In genomic region chr14:101733211-101733610, GRCh38 we compare ENCODE assay signal across 14 cellular contexts. TPM values are rescaled to one million over a fixed set of nuclear protein-coding genes. Genes with fewer than 3 reads are reported as not detected.
A peak's percentile ranks its signal among the peaks of the same experiment; 100 is the strongest.
DNase-seq lines count a peak whose midpoint lies in the region; ATAC-seq and TF ChIP-seq lines count a peak whose summit lies in the region.
"Had no signal": no experiment of that assay in that cellular context is flagged by ENCODE, and none has a peak within 500 bp of the region (broad histone marks: within the 10 kb centered on the region; RNA-seq: fewer than 3 reads in every experiment).

No MANE protein-coding gene starts in this region.

- intact Hi-C loops in activated CD8-positive, alpha-beta T cell treated with anti-CD3 and anti-CD28 coated beads for 36 hours (cut with micrococcal nuclease) = no loop called here
- intact Hi-C loops in Calu3 (cut with micrococcal nuclease; ENCODE audit: unreplicated experiment) = no loop called here

- H3K27ac ChIP-seq in CD4-positive, CD25-positive, alpha-beta regulatory T cell (ENCODE audit: insufficient read depth, low read length, poor library complexity, severe bottlenecking) = no peak overlapping the region
- no peak overlapping the region for H3K27ac ChIP-seq in caudate nucleus (ENCODE audit: low read depth, low read length)
- H3K27ac ChIP-seq: sigmoid colon had no signal

- H3K4me1 ChIP-seq in CD4-positive, CD25-positive, alpha-beta regulatory T cell (ENCODE audit: control insufficient read depth, insufficient read depth, low read length, poor library complexity, severe bottlenecking) = peaks cover 34% of the 10 kb centered on the region

- POLR2A ChIA-PET in activated CD8-positive, alpha-beta T cell treated with anti-CD3 and anti-CD28 coated beads for 36 hours (lab: Charles Lee) = interaction anchor here (1.5 kb wide), 1 partner anchor 27 kb away, joined by 4 read pairs; no protein-coding TSS in a partner anchor

- no peak for DNase-seq in CD4-positive, CD25-positive, alpha-beta regulatory T cell
- DNase-seq in HT1080 (ENCODE audit: low read depth) (peak; percentile 87), fibroblast of villous mesenchyme (ENCODE audit: low read depth) (peak; percentile 16), superior temporal gyrus (ENCODE audit: extremely low spot score) (no peak), caudate nucleus (lab: John Stamatoyannopoulos, UW) (no peak), NCI-H345 (lab: John Stamatoyannopoulos, UW) (no peak), Calu3 (no peak)
- no peak for DNase-seq in activated CD8-positive, alpha-beta T cell treated with anti-CD3 and anti-CD28 coated beads for 36 hours
- DNase-seq: activated gamma-delta T cell; COR-L47; effector memory CD8-positive, alpha-beta T cell; mucosa of descending colon; NCI-H146; sigmoid colon had no signal

- H3K4me3 ChIP-seq in CD4-positive, CD25-positive, alpha-beta regulatory T cell (ENCODE audit: low read depth, low read length) = no peak overlapping the region
- no peak overlapping the region for H3K4me3 ChIP-seq in fibroblast of villous mesenchyme (ENCODE audit: low read depth, low read length)
- H3K4me3 ChIP-seq: mucosa of descending colon, sigmoid colon had no signal

- peak overlapping the region in 1 of 4 donors; percentile 37 for H3K4me3 Mint-ChIP-seq in CD4-positive, CD25-positive, alpha-beta regulatory T cell
- H3K4me3 Mint-ChIP-seq in activated CD8-positive, alpha-beta T cell treated with anti-CD3 and anti-CD28 coated beads for 36 hours = no peak overlapping the region
- no peak overlapping the region for H3K4me3 Mint-ChIP-seq in Calu3 (ENCODE audit: low read depth, unreplicated experiment)
- H3K4me3 Mint-ChIP-seq: effector memory CD8-positive, alpha-beta T cell had no signal

- CTCF ChIA-PET in activated CD8-positive, alpha-beta T cell treated with anti-CD3 and anti-CD28 coated beads for 36 hours (lab: Charles Lee) = no interaction called here
- CTCF ChIA-PET in Calu3 (lab: Charles Lee) = interaction anchor here (0.7 kb wide), 1 partner anchor 128 kb away, joined by 3 read pairs; no protein-coding TSS in a partner anchor

- TF ChIP-seq CTCF in activated CD8-positive, alpha-beta T cell treated with anti-CD3 and anti-CD28 coated beads for 36 hours (IDR thresholded peaks at IDR 0.05) = no peak
- no peak for TF ChIP-seq CTCF in fibroblast of villous mesenchyme (IDR thresholded peaks at IDR 0.05; ENCODE audit: insufficient read depth, low read depth, low read length)
- no peak for TF ChIP-seq CTCF in Calu3 (IDR thresholded peaks at IDR 0.05; ENCODE audit: unreplicated experiment)

- no peaks in the 10 kb centered on the region for H3K9me3 ChIP-seq in CD4-positive, CD25-positive, alpha-beta regulatory T cell (ENCODE audit: control insufficient read depth in 2 of 2, low read length in 2 of 2)
- H3K9me3 ChIP-seq: mucosa of descending colon, sigmoid colon had no signal

- peaks cover 0 to 2% (median 0%) of the 10 kb centered on the region in 7 donors for H3K9me3 Mint-ChIP-seq in CD4-positive, CD25-positive, alpha-beta regulatory T cell
- peaks cover 10% of the 10 kb centered on the region for H3K9me3 Mint-ChIP-seq in activated CD8-positive, alpha-beta T cell treated with anti-CD3 and anti-CD28 coated beads for 36 hours
- H3K9me3 Mint-ChIP-seq in Calu3 (ENCODE audit: low read depth, unreplicated experiment) = peaks cover 3% of the 10 kb centered on the region

- H3K27me3 ChIP-seq in CD4-positive, CD25-positive, alpha-beta regulatory T cell (ENCODE audit: control insufficient read depth, insufficient read depth, low read length) = no peaks in the 10 kb centered on the region

- no peaks in the 10 kb centered on the region for H3K27me3 Mint-ChIP-seq in CD4-positive, CD25-positive, alpha-beta regulatory T cell
- no peaks in the 10 kb centered on the region for H3K27me3 Mint-ChIP-seq in activated CD8-positive, alpha-beta T cell treated with anti-CD3 and anti-CD28 coated beads for 36 hours
- H3K27me3 Mint-ChIP-seq in Calu3 (ENCODE audit: unreplicated experiment) = no peaks in the 10 kb centered on the region
- H3K27me3 Mint-ChIP-seq: effector memory CD8-positive, alpha-beta T cell had no signal

- no peaks in the 10 kb centered on the region for H3K36me3 ChIP-seq in CD4-positive, CD25-positive, alpha-beta regulatory T cell (ENCODE audit: control insufficient read depth, insufficient read depth, low read length)
- H3K36me3 ChIP-seq: sigmoid colon had no signal

- BruUV-seq in Calu3 (replicated peaks; lab: Mats Ljungman, UMichigan) = no TSS peak

- peaks cover 4% of the 10 kb centered on the region for H3K36me3 Mint-ChIP-seq in CD4-positive, CD25-positive, alpha-beta regulatory T cell
- peaks cover 11% of the 10 kb centered on the region for H3K36me3 Mint-ChIP-seq in activated CD8-positive, alpha-beta T cell treated with anti-CD3 and anti-CD28 coated beads for 36 hours (ENCODE audit: low read depth)
- peaks cover 24% of the 10 kb centered on the region for H3K36me3 Mint-ChIP-seq in Calu3 (ENCODE audit: insufficient read depth, unreplicated experiment)

- H3K27ac Mint-ChIP-seq in CD4-positive, CD25-positive, alpha-beta regulatory T cell = peak overlapping the region; percentile 73 to 98 (median 77)
- H3K27ac Mint-ChIP-seq in activated CD8-positive, alpha-beta T cell treated with anti-CD3 and anti-CD28 coated beads for 36 hours = peak overlapping the region; percentile 11
- H3K27ac Mint-ChIP-seq in Calu3 (ENCODE audit: unreplicated experiment) = no peak overlapping the region

- peaks cover 15 to 64% (median 32%) of the 10 kb centered on the region in 4 donors for H3K4me1 Mint-ChIP-seq in CD4-positive, CD25-positive, alpha-beta regulatory T cell
- peaks cover 54% of the 10 kb centered on the region for H3K4me1 Mint-ChIP-seq in activated CD8-positive, alpha-beta T cell treated with anti-CD3 and anti-CD28 coated beads for 36 hours (ENCODE audit: low read depth)
- peaks cover 17% of the 10 kb centered on the region for H3K4me1 Mint-ChIP-seq in Calu3 (ENCODE audit: low read depth, unreplicated experiment)

- no peak for ATAC-seq in CD4-positive, CD25-positive, alpha-beta regulatory T cell (ENCODE audit: low read depth in 2 of 2)
- no peak for ATAC-seq in activated CD8-positive, alpha-beta T cell treated with anti-CD3 and anti-CD28 coated beads for 36 hours
- ATAC-seq: effector memory CD8-positive, alpha-beta T cell; mucosa of descending colon had no signal

RNA-seq across cellular contexts. Expression of gene PPP2R5C, which starts 28.3 kb away (rescaled TPM):
- total RNA-seq in CD4-positive, CD25-positive, alpha-beta regulatory T cell = 650 TPM
- polyA plus RNA-seq in CD4-positive, CD25-positive, alpha-beta regulatory T cell = 100 to 1,000 TPM; 244 to 294 (median 270) TPM
- total RNA-seq in HT1080 (2014; rRNA removed; shearing (Covaris generic)) = 89.3 and 93.2 TPM in 2 replicates
- polyA plus RNA-seq in HT1080 (2015; cell fraction: cytosol; rRNA removed) = 109 and 133 TPM in 2 replicates
- 81.7 and 92.3 TPM in 2 replicates for polyA plus RNA-seq in HT1080 (2015; cell fraction: nucleus; rRNA removed)
- 100 to 1,000 TPM; 238 to 242 TPM for total RNA-seq in activated CD8-positive, alpha-beta T cell treated with anti-CD3 and anti-CD28 coated beads for 36 hours
- total RNA-seq in fibroblast of villous mesenchyme = 87.3 and 114 TPM in 2 replicates
- total RNA-seq in Calu3 (2022) = 108 and 120 TPM in 2 replicates

Comparison
In these comparisons a context has a peak if more than half of its experiments do, and no peak if none do; other contexts are left out.
1. DNase-seq: peak in HT1080 (single experiment) and fibroblast of villous mesenchyme (single experiment); none in CD4-positive, CD25-positive, alpha-beta regulatory T cell (0 of 3), activated CD8-positive, alpha-beta T cell treated with anti-CD3 and anti-CD28 coated beads for 36 hours (single experiment), superior temporal gyrus (single experiment), caudate nucleus (0 of 61), NCI-H345 (single experiment) and Calu3 (single experiment).